Comparison of ENCODE assay signal across 8 cellular contexts in genomic region chr1:50873458-50874187, GRCh38.
DNase-seq lines count a peak whose midpoint lies in the region; ATAC-seq lines count a peak whose summit lies in the region.

No MANE protein-coding gene starts in this region.

- H3K4me1 ChIP-seq in ES-I3 (ENCODE audit: insufficient read depth, low read length) (0 out of 2 replicates have a peak, but pooled peaks cover 6% of the 10 kb centered on the region), SJCRH30 (no peaks in the 10 kb centered on the region)

- H3K27ac ChIP-seq in SJCRH30: no peak overlapping the region

- peak; percentile 93 for ATAC-seq in GM21423 (IDR thresholded peaks at IDR 0.05; ENCODE audit: unreplicated experiment)

- no peak overlapping the region for H3K4me3 ChIP-seq in SJCRH30

- peak overlapping the region; percentile 39; the same call in 1 of the 2 replicates for H3K9ac ChIP-seq in ES-I3 (ENCODE audit: low read depth, low read length)

- H3K36me3 ChIP-seq in ES-I3 (ENCODE audit: insufficient read depth, low read length) (peaks cover 3% of the 10 kb centered on the region; the same call in 1 of the 2 replicates), SJCRH30 (0 out of 2 replicates have a peak, but pooled peaks cover 3% of the 10 kb centered on the region)

- H3K27me3 ChIP-seq in SJCRH30: no peaks in the 10 kb centered on the region

- DNase-seq in HPDE6-E6E7 (ENCODE audit: extremely low spot score): peak; percentile 36
- peak; percentile 50 to 75 for DNase-seq in SJCRH30
- peak; percentile 62 for DNase-seq in activated naive CD4-positive, alpha-beta T cell treated with anti-CD3 and anti-CD28 coated beads, Interleukin-2, amount 50 U/mL, for 16 hours
- peak; percentile 14 for DNase-seq in hepatic stellate cell (ENCODE audit: low spot score)
- peak; percentile 77 for DNase-seq in stimulated activated CD4-positive, alpha-beta T cell treated with anti-CD3 and anti-CD28 coated beads, Interleukin-15, amount 100 ng/mL, for 24 hours
- no peak for DNase-seq in NCI-H2107 (lab: John Stamatoyannopoulos, UW)

- H3K9me3 ChIP-seq in ES-I3 (ENCODE audit: control insufficient read depth, insufficient read depth, low read length): no peaks in the 10 kb centered on the region
- H3K9me3 ChIP-seq in SJCRH30 (replicated peaks): no peaks in the 10 kb centered on the region
